ENCODE assay signal across 8 cellular contexts in the genomic region with DNA sequence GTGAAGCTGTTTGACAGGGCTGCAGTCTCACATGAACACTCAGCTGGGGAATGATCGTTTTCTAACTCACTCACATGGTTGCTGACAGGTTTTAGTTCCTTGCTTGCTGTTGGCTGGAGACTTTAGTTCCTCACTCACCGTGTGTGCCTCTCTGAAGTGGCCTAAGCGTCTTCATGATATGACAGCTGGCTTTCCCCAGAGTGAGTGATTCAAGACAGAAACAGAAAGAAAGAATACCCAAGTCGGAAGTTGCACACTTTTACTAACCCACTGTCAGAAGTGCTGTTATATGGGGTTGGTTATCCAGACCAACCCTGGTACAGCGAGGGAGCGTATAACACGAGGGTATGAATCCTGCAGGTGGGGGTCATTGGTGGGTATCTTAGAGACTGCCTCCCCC.
A peak's percentile ranks its signal among the peaks of the same experiment; 100 is the strongest.
DNase-seq lines count a peak whose midpoint lies in the region; ATAC-seq and TF ChIP-seq lines count a peak whose summit lies in the region.

No MANE protein-coding gene starts in this region.

- no peak overlapping the region for H3K4me2 ChIP-seq in mammary epithelial cell (ENCODE audit: insufficient read depth, low read depth, low read length)

- no peaks in the 10 kb centered on the region for H3K36me3 ChIP-seq in CD4-positive, alpha-beta memory T cell (ENCODE audit: insufficient read depth, low read length)
- no peaks in the 10 kb centered on the region for H3K36me3 ChIP-seq in mammary epithelial cell (ENCODE audit: insufficient read depth, low read length)

- 90% methylated on average over 7 of the region's 7 CpGs for WGBS in mammary epithelial cell (ENCODE audit: low coverage, missing lambda C conversion rate)

- no peaks in the 10 kb centered on the region for H4K20me1 ChIP-seq in mammary epithelial cell (ENCODE audit: insufficient read depth, low read length)

- in situ Hi-C loops in mammary epithelial cell (cut with MboI; ENCODE audit: low sequenced_read_pairs in 2 of 2) = no loop called here

- peaks cover 22 to 37% (median 32%) of the 10 kb centered on the region in 4 donors for H3K4me1 Mint-ChIP-seq in CD4-positive, alpha-beta memory T cell
- H3K4me1 Mint-ChIP-seq in IgD-negative memory B cell = peaks cover 5 to 16% (median 8%) of the 10 kb centered on the region in 3 donors
- peaks cover 37% of the 10 kb centered on the region for H3K4me1 Mint-ChIP-seq in activated T-helper 17 cell treated with anti-CD3 and anti-CD28 coated beads, Interleukin-2, amount 50 U/mL, for 72 hours
- H3K4me1 Mint-ChIP-seq in stimulated activated memory B cell treated with anti-CD40 and anti-IgM and Interleukin-4, amounts not matched to agents 10 μg/mL and 1 μg/mL and 100 μg/mL, for 72 hours = peaks cover 10% of the 10 kb centered on the region

- peak overlapping the region; percentile 56 to 96 (median 92) for H3K27ac Mint-ChIP-seq in CD4-positive, alpha-beta memory T cell
- peak overlapping the region; percentile 3 to 89 (median 5) for H3K27ac Mint-ChIP-seq in IgD-negative memory B cell
- H3K27ac Mint-ChIP-seq in activated T-helper 17 cell treated with anti-CD3 and anti-CD28 coated beads, Interleukin-2, amount 50 U/mL, for 72 hours = peak overlapping the region; percentile 87
- peak overlapping the region; percentile 89 for H3K27ac Mint-ChIP-seq in stimulated activated memory B cell treated with anti-CD40 and anti-IgM and Interleukin-4, amounts not matched to agents 10 μg/mL and 1 μg/mL and 100 μg/mL, for 72 hours

- H3K27me3 ChIP-seq in CD4-positive, alpha-beta memory T cell (ENCODE audit: insufficient read depth, low read length) = no peaks in the 10 kb centered on the region
- H3K27me3 ChIP-seq in mammary epithelial cell (ENCODE audit: insufficient read depth, low read length) = no peaks in the 10 kb centered on the region

- peak; percentile 46 to 61 (median 57) for DNase-seq in CD4-positive, alpha-beta memory T cell
- no peak for DNase-seq in NCI-H146 treated with DMSO at 0.1 percent for 48 hours (lab: John Stamatoyannopoulos, UW; ENCODE audit: unreplicated experiment)
- no peak for DNase-seq in GDM1 (lab: John Stamatoyannopoulos, UW)
- no peak for DNase-seq in mammary epithelial cell

- H3K27ac ChIP-seq in CD4-positive, alpha-beta memory T cell (ENCODE audit: low read depth, low read length) = peak overlapping the region; percentile 46
- no peak overlapping the region for H3K27ac ChIP-seq in mammary epithelial cell (ENCODE audit: insufficient read depth, low read depth, low read length)

- H3K4me3 Mint-ChIP-seq in CD4-positive, alpha-beta memory T cell = peak overlapping the region; percentile 38 to 90 (median 75)
- peak overlapping the region in 3 of 4 donors; percentile 10 to 59 (median 35) for H3K4me3 Mint-ChIP-seq in IgD-negative memory B cell
- H3K4me3 Mint-ChIP-seq in activated T-helper 17 cell treated with anti-CD3 and anti-CD28 coated beads, Interleukin-2, amount 50 U/mL, for 72 hours = peak overlapping the region; percentile 66
- H3K4me3 Mint-ChIP-seq in stimulated activated memory B cell treated with anti-CD40 and anti-IgM and Interleukin-4, amounts not matched to agents 10 μg/mL and 1 μg/mL and 100 μg/mL, for 72 hours = peak overlapping the region; percentile 8

- H2AFZ ChIP-seq in mammary epithelial cell (ENCODE audit: low read depth, low read length) = no peak overlapping the region

- BruUV-seq in mammary epithelial cell (replicated peaks; lab: Mats Ljungman, UMichigan) = no TSS peak

- dilution Hi-C loops in mammary epithelial cell (cut with HindIII; ENCODE audit: low sequenced_read_pairs) = no loop called here

- no peak for TF ChIP-seq CTCF in mammary epithelial cell (conservative IDR thresholded peaks at IDR 0.05 in 1 of 2, IDR thresholded peaks at IDR 0.05 in 1 of 2; ENCODE audit: extremely low read depth in 1 of 2, insufficient read depth in 1 of 2, low read depth in 1 of 2, low read length in 2 of 2)

- no peaks in the 10 kb centered on the region for H3K27me3 Mint-ChIP-seq in CD4-positive, alpha-beta memory T cell
- no peaks in the 10 kb centered on the region for H3K27me3 Mint-ChIP-seq in IgD-negative memory B cell
- H3K27me3 Mint-ChIP-seq in activated T-helper 17 cell treated with anti-CD3 and anti-CD28 coated beads, Interleukin-2, amount 50 U/mL, for 72 hours = peaks cover 4% of the 10 kb centered on the region
- no peaks in the 10 kb centered on the region for H3K27me3 Mint-ChIP-seq in stimulated activated memory B cell treated with anti-CD40 and anti-IgM and Interleukin-4, amounts not matched to agents 10 μg/mL and 1 μg/mL and 100 μg/mL, for 72 hours

- POLR2A ChIA-PET in CD4-positive, alpha-beta memory T cell (lab: Charles Lee; ENCODE audit: partially characterized antibody) = interaction anchor here (0.8 to 2.0 kb wide), 11 partner anchors 21 to 253 kb away, joined by 3 to 19 read pairs (median 4); a partner anchor contains a TSS

- H3K9me3 ChIP-seq in CD4-positive, alpha-beta memory T cell (ENCODE audit: control insufficient read depth in 1 of 2, low read length in 2 of 2) = no peaks in the 10 kb centered on the region
- H3K9me3 ChIP-seq in mammary epithelial cell (replicated peaks; ENCODE audit: insufficient read depth, low read length) = no peaks in the 10 kb centered on the region

- intact Hi-C loops in CD4-positive, alpha-beta memory T cell (cut with micrococcal nuclease) = loop anchor here (5.0 kb wide), 1 partner anchor 65 kb away; no protein-coding TSS in a partner anchor
- intact Hi-C loops in mammary epithelial cell (cut with micrococcal nuclease) = no loop called here

- H3K9me3 Mint-ChIP-seq in CD4-positive, alpha-beta memory T cell = no peaks in the 10 kb centered on the region
- H3K9me3 Mint-ChIP-seq in IgD-negative memory B cell = no peaks in the 10 kb centered on the region
- H3K9me3 Mint-ChIP-seq in activated T-helper 17 cell treated with anti-CD3 and anti-CD28 coated beads, Interleukin-2, amount 50 U/mL, for 72 hours = no peaks in the 10 kb centered on the region
- no peaks in the 10 kb centered on the region for H3K9me3 Mint-ChIP-seq in stimulated activated memory B cell treated with anti-CD40 and anti-IgM and Interleukin-4, amounts not matched to agents 10 μg/mL and 1 μg/mL and 100 μg/mL, for 72 hours

- peak overlapping the region; percentile 8 to 10 for H3K4me3 ChIP-seq in CD4-positive, alpha-beta memory T cell (ENCODE audit: low read length in 2 of 2)
- no peak overlapping the region for H3K4me3 ChIP-seq in mammary epithelial cell (replicated peaks in 1 of 3; ENCODE audit: insufficient read depth in 1 of 3, low read depth in 2 of 3, low read length in 3 of 3)

- no peak overlapping the region for H3K9ac ChIP-seq in mammary epithelial cell (ENCODE audit: insufficient read depth, low read length)

- ATAC-seq in GM21390 (IDR thresholded peaks at IDR 0.05; ENCODE audit: unreplicated experiment) = peak; percentile 100
- ATAC-seq in activated T-helper 17 cell treated with anti-CD3 and anti-CD28 coated beads, Interleukin-2, amount 50 U/mL, for 72 hours (replicated peaks) = peak; percentile 96
- ATAC-seq in stimulated activated memory B cell treated with anti-CD40 and anti-IgM and Interleukin-4, amounts not matched to agents 10 μg/mL and 1 μg/mL and 100 μg/mL, for 72 hours = peak; percentile 95

- H3K4me1 ChIP-seq in CD4-positive, alpha-beta memory T cell (ENCODE audit: insufficient read depth, low read length) = peaks cover 39% of the 10 kb centered on the region
- peaks cover 7% of the 10 kb centered on the region for H3K4me1 ChIP-seq in mammary epithelial cell (ENCODE audit: insufficient read depth, low read length)

- no peaks in the 10 kb centered on the region for H3K79me2 ChIP-seq in mammary epithelial cell (ENCODE audit: insufficient read depth, low read length)

- CTCF ChIA-PET in CD4-positive, alpha-beta memory T cell (lab: Charles Lee; ENCODE audit: partially characterized antibody) = interaction anchor here (1.1 to 2.0 kb wide), 4 partner anchors 9 to 109 kb away, joined by 3 to 7 read pairs (median 4); no protein-coding TSS in a partner anchor
- CTCF ChIA-PET in mammary epithelial cell (lab: Charles Lee; ENCODE audit: low non-redundant PET) = no interaction called here

- no peaks in the 10 kb centered on the region for H3K36me3 Mint-ChIP-seq in CD4-positive, alpha-beta memory T cell
- no peaks in the 10 kb centered on the region for H3K36me3 Mint-ChIP-seq in IgD-negative memory B cell
- no peaks in the 10 kb centered on the region for H3K36me3 Mint-ChIP-seq in activated T-helper 17 cell treated with anti-CD3 and anti-CD28 coated beads, Interleukin-2, amount 50 U/mL, for 72 hours (ENCODE audit: low read depth)
- H3K36me3 Mint-ChIP-seq in stimulated activated memory B cell treated with anti-CD40 and anti-IgM and Interleukin-4, amounts not matched to agents 10 μg/mL and 1 μg/mL and 100 μg/mL, for 72 hours = no peaks in the 10 kb centered on the region

Comparison
In these comparisons a context has a peak if more than half of its experiments do, and no peak if none do; other contexts are left out.
1. DNase-seq: peak in CD4-positive, alpha-beta memory T cell (5 of 5); none in NCI-H146 treated with DMSO at 0.1 percent for 48 hours (single experiment), GDM1 (single experiment) and mammary epithelial cell (single experiment).
2. H3K4me3 ChIP-seq: peak in CD4-positive, alpha-beta memory T cell (2 of 2); none in mammary epithelial cell (0 of 3).
3. H3K27ac Mint-ChIP-seq: peak in every context shown above with its lines; median percentile 92 in CD4-positive, alpha-beta memory T cell; 89 in stimulated activated memory B cell treated with anti-CD40 and anti-IgM and Interleukin-4, amounts not matched to agents 10 μg/mL and 1 μg/mL and 100 μg/mL, for 72 hours; 87 in activated T-helper 17 cell treated with anti-CD3 and anti-CD28 coated beads, Interleukin-2, amount 50 U/mL, for 72 hours; 5 in IgD-negative memory B cell.
4. H3K4me3 Mint-ChIP-seq: peak in every context shown above with its lines; median percentile 75 in CD4-positive, alpha-beta memory T cell; 66 in activated T-helper 17 cell treated with anti-CD3 and anti-CD28 coated beads, Interleukin-2, amount 50 U/mL, for 72 hours; 35 in IgD-negative memory B cell; 8 in stimulated activated memory B cell treated with anti-CD40 and anti-IgM and Interleukin-4, amounts not matched to agents 10 μg/mL and 1 μg/mL and 100 μg/mL, for 72 hours.
5. Peak in every context shown above with its lines, with median percentiles within 50 percentile points of each other: ATAC-seq.